Comparison of ENCODE assay signal across 22 cellular contexts in genomic region chr11:76759517-76759916, GRCh38. TPM values are rescaled to one million over a fixed set of nuclear protein-coding genes. Genes with fewer than 3 reads are reported as not detected.
DNase-seq lines count a peak whose midpoint lies in the region; ATAC-seq and TF ChIP-seq lines count a peak whose summit lies in the region.
"Had no signal": no experiment of that assay in that cellular context is flagged by ENCODE, and none has a peak within 500 bp of the region (broad histone marks: within the 10 kb centered on the region; RNA-seq: fewer than 3 reads in every experiment).

No MANE protein-coding gene starts in this region.

- no peak for ATAC-seq in natural killer cell treated with Interleukin-12 subunit alpha and Interleukin-12 subunit beta and Interleukin-15 and Interleukin-18, amount 100 ng/mL, for 72 hours
- ATAC-seq in natural killer cell = no peak
- no peak for ATAC-seq in GM21737 (IDR thresholded peaks at IDR 0.05; ENCODE audit: unreplicated experiment)
- no peak for ATAC-seq in GM19463 (IDR thresholded peaks at IDR 0.05; ENCODE audit: unreplicated experiment)
- ATAC-seq: GM12878 had no signal

- peak overlapping the region; percentile 64 for H3K4me2 ChIP-seq in neural progenitor cell
- H3K4me2 ChIP-seq: BLaER1 treated with 17β-estradiol and CSF1 and Interleukin-3, amounts not matched to agents 10 nM and 100 nM had no signal

- no peak overlapping the region for H2AFZ ChIP-seq in neural progenitor cell (replicated peaks)
- H2AFZ ChIP-seq: GM23248 had no signal

- peaks cover 11 to 13% of the 10 kb centered on the region in 2 donors for H3K27me3 Mint-ChIP-seq in natural killer cell treated with Interleukin-12 subunit alpha and Interleukin-12 subunit beta and Interleukin-15 and Interleukin-18, amount 100 ng/mL, for 72 hours
- H3K27me3 Mint-ChIP-seq in natural killer cell (ENCODE audit: low read depth in 2 of 2) (peaks cover 8 to 9% of the 10 kb centered on the region in 2 donors), neural progenitor cell (ENCODE audit: insufficient read depth, low read depth) (peaks cover 13% of the 10 kb centered on the region)
- H3K27me3 Mint-ChIP-seq: CD4-positive, alpha-beta T cell had no signal

- H3K27ac ChIP-seq in WERI-Rb-1 (peak overlapping the region; percentile 25; the same call in 1 of the 2 replicates), neural progenitor cell (no peak overlapping the region)
- H3K27ac ChIP-seq: 22Rv1; BLaER1 treated with 17β-estradiol and CSF1 and Interleukin-3, amounts not matched to agents 10 nM and 100 nM; GM23248 had no signal

- no peaks in the 10 kb centered on the region for H3K79me2 ChIP-seq in neural progenitor cell (ENCODE audit: low read depth)

- H3K4me1 Mint-ChIP-seq in natural killer cell treated with Interleukin-12 subunit alpha and Interleukin-12 subunit beta and Interleukin-15 and Interleukin-18, amount 100 ng/mL, for 72 hours (ENCODE audit: low read depth in 2 of 2) = no peaks in the 10 kb centered on the region
- H3K4me1 Mint-ChIP-seq in natural killer cell = no peaks in the 10 kb centered on the region
- peaks cover 38% of the 10 kb centered on the region for H3K4me1 Mint-ChIP-seq in neural progenitor cell
- H3K4me1 Mint-ChIP-seq: CD14-positive monocyte; CD8-positive, alpha-beta memory T cell had no signal

- peaks cover 24% of the 10 kb centered on the region for H3F3A ChIP-seq in neural progenitor cell (ENCODE audit: low read depth)

- H3K4me3 Mint-ChIP-seq in natural killer cell treated with Interleukin-12 subunit alpha and Interleukin-12 subunit beta and Interleukin-15 and Interleukin-18, amount 100 ng/mL, for 72 hours = no peak overlapping the region
- no peak overlapping the region for H3K4me3 Mint-ChIP-seq in natural killer cell
- H3K4me3 Mint-ChIP-seq in neural progenitor cell = no peak overlapping the region
- H3K4me3 Mint-ChIP-seq: CD14-positive monocyte; CD4-positive, alpha-beta T cell; CD8-positive, alpha-beta memory T cell; HFFc6 had no signal

- H3K9me3 ChIP-seq in WERI-Rb-1 (ENCODE audit: severe bottlenecking) (no peaks in the 10 kb centered on the region), neural progenitor cell (ENCODE audit: low read depth) (no peaks in the 10 kb centered on the region)
- H3K9me3 ChIP-seq: BE2C; BLaER1 treated with 17β-estradiol and CSF1 and Interleukin-3, amounts not matched to agents 10 nM and 100 nM had no signal

- H3K27me3 ChIP-seq in WERI-Rb-1 (ENCODE audit: insufficient read depth, low read depth, severe bottlenecking) (no peaks in the 10 kb centered on the region), neural progenitor cell (peaks cover 3% of the 10 kb centered on the region)
- H3K27me3 ChIP-seq: BE2C; BLaER1 treated with 17β-estradiol and CSF1 and Interleukin-3, amounts not matched to agents 10 nM and 100 nM had no signal

- H3K36me3 ChIP-seq in WERI-Rb-1 = no peaks in the 10 kb centered on the region
- H3K36me3 ChIP-seq in neural progenitor cell = no peaks in the 10 kb centered on the region
- H3K36me3 ChIP-seq: BE2C; BLaER1 treated with 17β-estradiol and CSF1 and Interleukin-3, amounts not matched to agents 10 nM and 100 nM had no signal

- no peak for TF ChIP-seq CTCF in natural killer cell (IDR thresholded peaks at IDR 0.05)
- no peak for TF ChIP-seq CTCF in WERI-Rb-1 (IDR thresholded peaks at IDR 0.05; ENCODE audit: low read depth, low read length)
- no peak for TF ChIP-seq CTCF in neural progenitor cell (IDR thresholded peaks at IDR 0.05)

- H3K36me3 Mint-ChIP-seq in natural killer cell treated with Interleukin-12 subunit alpha and Interleukin-12 subunit beta and Interleukin-15 and Interleukin-18, amount 100 ng/mL, for 72 hours = no peaks in the 10 kb centered on the region
- H3K36me3 Mint-ChIP-seq in natural killer cell (no peaks in the 10 kb centered on the region), neural progenitor cell (no peaks in the 10 kb centered on the region)
- H3K36me3 Mint-ChIP-seq: CD14-positive monocyte; CD8-positive, alpha-beta memory T cell had no signal

- peak; percentile 12 for DNase-seq in natural killer cell treated with Interleukin-12 subunit alpha and Interleukin-12 subunit beta and Interleukin-15 and Interleukin-18, amount 100 ng/mL, for 72 hours (ENCODE audit: low spot score)
- DNase-seq in natural killer cell (no peak), WERI-Rb-1 (no peak), neural progenitor cell (ENCODE audit: low spot score) (no peak), NCI-H2196 treated with DMSO at 0.1 percent for 48 hours (lab: John Stamatoyannopoulos, UW; ENCODE audit: unreplicated experiment) (no peak)
- DNase-seq: ACHN; AML-193; BE2C; CD4-positive, alpha-beta T cell; DMS 273 treated with DMSO at 0.1 percent for 48 hours; DMS79; EL; GDM1; GM23248; HFFc6 had no signal

- H3K4me3 ChIP-seq in WERI-Rb-1 (ENCODE audit: low read depth, low read length) = no peak overlapping the region
- no peak overlapping the region for H3K4me3 ChIP-seq in neural progenitor cell
- H3K4me3 ChIP-seq: BLaER1 treated with 17β-estradiol and CSF1 and Interleukin-3, amounts not matched to agents 10 nM and 100 nM; GM12878; GM23248 had no signal

- H3K4me1 ChIP-seq in neural progenitor cell = peaks cover 42% of the 10 kb centered on the region
- H3K4me1 ChIP-seq: BE2C had no signal

- H3K9ac ChIP-seq in neural progenitor cell = no peak overlapping the region
- H3K9ac ChIP-seq: BLaER1 treated with 17β-estradiol and CSF1 and Interleukin-3, amounts not matched to agents 10 nM and 100 nM; GM23248 had no signal

- intact Hi-C loops in natural killer cell (cut with micrococcal nuclease) = no loop called here

- H4K20me1 ChIP-seq in neural progenitor cell (ENCODE audit: low read depth) = no peaks in the 10 kb centered on the region
- H4K20me1 ChIP-seq: BLaER1 treated with 17β-estradiol and CSF1 and Interleukin-3, amounts not matched to agents 10 nM and 100 nM had no signal

- no peak overlapping the region for H3K27ac Mint-ChIP-seq in natural killer cell treated with Interleukin-12 subunit alpha and Interleukin-12 subunit beta and Interleukin-15 and Interleukin-18, amount 100 ng/mL, for 72 hours
- H3K27ac Mint-ChIP-seq in natural killer cell (no peak overlapping the region), neural progenitor cell (no peak overlapping the region)
- H3K27ac Mint-ChIP-seq: CD14-positive monocyte; CD4-positive, alpha-beta T cell; HFFc6 had no signal

- H3K9me3 Mint-ChIP-seq in natural killer cell treated with Interleukin-12 subunit alpha and Interleukin-12 subunit beta and Interleukin-15 and Interleukin-18, amount 100 ng/mL, for 72 hours = no peaks in the 10 kb centered on the region
- no peaks in the 10 kb centered on the region for H3K9me3 Mint-ChIP-seq in natural killer cell
- no peaks in the 10 kb centered on the region for H3K9me3 Mint-ChIP-seq in neural progenitor cell
- H3K9me3 Mint-ChIP-seq: CD14-positive monocyte; CD4-positive, alpha-beta T cell; CD8-positive, alpha-beta memory T cell; HFFc6 had no signal

RNA-seq across cellular contexts. Expression of gene TSKU, which starts 23.6 kb away (rescaled TPM):
- not detected for total RNA-seq in natural killer cell treated with Interleukin-12 subunit alpha and Interleukin-12 subunit beta and Interleukin-15 and Interleukin-18, amount 100 ng/mL, for 72 hours
- total RNA-seq in natural killer cell (not detected), neural progenitor cell (ENCODE audit: low replicate concordance) (7.1 and 22.8 TPM in 2 replicates)
